ENCODE assay signal across 15 cellular contexts in the genomic region with DNA sequence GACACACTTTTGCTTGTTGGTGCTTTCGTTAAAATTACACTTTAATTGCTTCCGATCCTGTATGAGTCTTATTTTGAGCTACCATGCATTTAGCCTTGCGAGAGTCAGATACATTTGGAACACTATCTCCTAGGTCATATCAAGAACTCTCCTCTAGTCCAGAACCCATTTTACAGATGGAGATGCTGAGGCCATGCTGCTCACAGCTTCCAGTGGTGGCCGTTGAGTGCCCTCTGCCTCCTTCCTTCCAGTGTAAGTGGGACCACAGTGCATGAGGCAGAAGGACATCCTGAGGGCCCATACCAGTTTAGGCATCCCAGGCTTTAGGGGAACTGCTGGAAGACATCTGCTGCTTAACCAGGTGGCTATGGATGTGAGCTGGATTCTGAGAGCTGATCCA. TPM values are rescaled to one million over a fixed set of nuclear protein-coding genes. Genes with fewer than 3 reads are reported as not detected.
DNase-seq lines count a peak whose midpoint lies in the region; ATAC-seq and TF ChIP-seq lines count a peak whose summit lies in the region.
"Had no signal": no experiment of that assay in that cellular context is flagged by ENCODE, and none has a peak within 500 bp of the region (broad histone marks: within the 10 kb centered on the region; RNA-seq: fewer than 3 reads in every experiment).

No MANE protein-coding gene starts in this region.

- no peaks in the 10 kb centered on the region for H3K27me3 Mint-ChIP-seq in activated naive CD4-positive, alpha-beta T cell treated with anti-CD3 and anti-CD28 coated beads, Interleukin-2, amount 10 ng/mL, durations not matched to agents 7 days and 5 days

- TF ChIP-seq CTCF in dorsolateral prefrontal cortex (IDR thresholded peaks at IDR 0.05 in 54 of 56, conservative IDR thresholded peaks at IDR 0.05 in 2 of 56; ENCODE audit: low read depth in 1 of 56, partially characterized antibody in 56 of 56) (no peak), upper lobe of right lung (IDR thresholded peaks at IDR 0.05) (no peak)

- no peaks in the 10 kb centered on the region for H3K27me3 ChIP-seq in dorsolateral prefrontal cortex
- H3K27me3 ChIP-seq in upper lobe of right lung, result no peaks in the 10 kb centered on the region

- H3K27ac ChIP-seq in dorsolateral prefrontal cortex, result peak overlapping the region in 57 of 59 donors; percentile 21 to 94 (median 82)
- no peak overlapping the region for H3K27ac ChIP-seq in upper lobe of right lung
- H3K27ac ChIP-seq: C4-2B had no signal

- peaks cover 14% of the 10 kb centered on the region for H3K36me3 ChIP-seq in upper lobe of right lung

- ATAC-seq in GM21723 (IDR thresholded peaks at IDR 0.05; ENCODE audit: unreplicated experiment) (no peak), upper lobe of right lung (no peak)
- ATAC-seq: Right ventricle myocardium inferior had no signal

- peak; percentile 1 for DNase-seq in activated naive CD4-positive, alpha-beta T cell treated with Interleukin-2 at 50 U/mL for 16 hours
- no peak for DNase-seq in activated naive CD4-positive, alpha-beta T cell treated with anti-CD3 and anti-CD28 coated beads, Interleukin-2, amount 10 ng/mL, durations not matched to agents 7 days and 5 days
- DNase-seq in dorsolateral prefrontal cortex, result no peak
- no peak for DNase-seq in HuH-7.5 (ENCODE audit: low spot score)
- DNase-seq in upper lobe of right lung, result no peak
- DNase-seq: COR-L47, NCI-H1417 treated with DMSO at 0.1 percent for 48 hours, NCI-H2171 treated with DMSO at 0.1 percent for 48 hours, NCI-H774 had no signal

- H3K9me3 ChIP-seq in upper lobe of right lung, result no peaks in the 10 kb centered on the region

- no peak overlapping the region for H3K4me3 Mint-ChIP-seq in activated naive CD4-positive, alpha-beta T cell treated with anti-CD3 and anti-CD28 coated beads, Interleukin-2, amount 10 ng/mL, durations not matched to agents 7 days and 5 days
- H3K4me3 Mint-ChIP-seq: H9 had no signal

- H3K4me1 ChIP-seq in upper lobe of right lung, result no peaks in the 10 kb centered on the region

- peaks cover 4% of the 10 kb centered on the region for H3K36me3 Mint-ChIP-seq in activated naive CD4-positive, alpha-beta T cell treated with anti-CD3 and anti-CD28 coated beads, Interleukin-2, amount 10 ng/mL, durations not matched to agents 7 days and 5 days

- no peaks in the 10 kb centered on the region for H3K9me3 Mint-ChIP-seq in activated naive CD4-positive, alpha-beta T cell treated with anti-CD3 and anti-CD28 coated beads, Interleukin-2, amount 10 ng/mL, durations not matched to agents 7 days and 5 days
- H3K9me3 Mint-ChIP-seq: H9 had no signal

- H3K27ac Mint-ChIP-seq in activated naive CD4-positive, alpha-beta T cell treated with anti-CD3 and anti-CD28 coated beads, Interleukin-2, amount 10 ng/mL, durations not matched to agents 7 days and 5 days, result no peak overlapping the region
- H3K27ac Mint-ChIP-seq: H9 had no signal

- intact Hi-C loops in dorsolateral prefrontal cortex (cut with DNase I) (loop anchor here in 1 of 2 donors (5.0 to 10.0 kb wide), 2 partner anchors 113 to 369 kb away; partner anchors contain the start of genes GDF9 and UQCRQ), upper lobe of right lung (cut with DNase I) (no loop called here)

- peaks cover 9% of the 10 kb centered on the region for H3K4me1 Mint-ChIP-seq in activated naive CD4-positive, alpha-beta T cell treated with anti-CD3 and anti-CD28 coated beads, Interleukin-2, amount 10 ng/mL, durations not matched to agents 7 days and 5 days

- H3K4me3 ChIP-seq in dorsolateral prefrontal cortex (no peak overlapping the region), upper lobe of right lung (no peak overlapping the region)

- CTCF ChIA-PET in activated naive CD4-positive, alpha-beta T cell treated with anti-CD3 and anti-CD28 coated beads, Interleukin-2, amount 10 ng/mL, durations not matched to agents 7 days and 5 days (lab: Charles Lee), result interaction anchor here (0.8 to 4.4 kb wide), 13 partner anchors 13 to 253 kb away, joined by 3 to 37 read pairs (median 5); partner anchors contain the start of gene KIF3A

RNA-seq across cellular contexts. Expression of gene CCNI2, which starts 6.9 kb away (rescaled TPM):
- 1 to 10 TPM in 83 of 120 experiments, under 1 TPM in 36, not detected in 1; 0.26 to 4.5 (median 1.5) TPM for total RNA-seq in dorsolateral prefrontal cortex
- 0.55 TPM for total RNA-seq in upper lobe of right lung
- total RNA-seq: LHCN-M2, NCI-H460 had no signal

RNA-seq across cellular contexts. Expression of gene KIF3A, which starts 16.8 kb away (rescaled TPM):
- total RNA-seq in dorsolateral prefrontal cortex, result 100 to 1,000 TPM in 95 of 120 experiments, 10 to 100 TPM in 25; 58.5 to 177 (median 126) TPM
- total RNA-seq in upper lobe of right lung, result 10.5 TPM

RNA-seq across cellular contexts. Expression of gene SEPTIN8, which starts 22.9 kb away (rescaled TPM):
- 100 to 1,000 TPM; 221 to 622 (median 319) TPM for total RNA-seq in dorsolateral prefrontal cortex
- 42.6 TPM for total RNA-seq in upper lobe of right lung

RNA-seq across cellular contexts. Expression of gene SOWAHA, which starts 59.0 kb away (rescaled TPM):
- total RNA-seq in dorsolateral prefrontal cortex (100 to 1,000 TPM in 3 of 120 experiments, 10 to 100 TPM in 117; 15.4 to 106 (median 48.7) TPM), upper lobe of right lung (not detected)
- total RNA-seq: LHCN-M2, NCI-H460 had no signal
